Comparison of ENCODE assay signal across 40 cellular contexts in the genomic region with DNA sequence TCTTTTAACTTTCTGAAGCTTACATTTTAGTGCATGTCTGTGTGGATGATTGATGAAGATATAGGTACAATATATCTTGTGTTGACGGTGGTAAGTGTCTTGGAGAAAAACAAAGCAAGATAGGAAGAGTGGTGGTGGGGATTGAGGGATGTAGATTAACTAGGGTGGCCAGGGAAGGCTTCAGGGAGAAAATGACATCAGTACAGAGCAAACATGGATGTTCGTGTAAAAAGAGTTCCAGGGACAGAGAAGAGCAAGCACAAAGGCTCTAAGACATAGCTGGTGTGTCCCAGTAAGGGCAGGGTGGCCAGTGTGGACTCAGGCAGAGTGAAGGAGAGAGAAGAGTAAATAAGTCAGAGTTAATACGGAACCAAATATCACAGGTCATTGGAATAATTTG.
"Had no signal": no experiment of that assay in that cellular context is flagged by ENCODE, and none has a peak within 500 bp of the region (broad histone marks: within the 10 kb centered on the region; RNA-seq: fewer than 3 reads in every experiment).

No MANE protein-coding gene starts in this region.

- H3K9me3 ChIP-seq: adrenal gland, body of pancreas had no signal

- FAIRE-seq: astrocyte, bronchial epithelial cell, TTC549 had no signal

- H3K36me3 ChIP-seq: adrenal gland, brain microvascular endothelial cell, cardiac muscle cell had no signal

- ATAC-seq: activated CD8-positive, alpha-beta T cell treated with anti-CD3 and anti-CD28 coated beads for 36 hours; activated naive CD4-positive, alpha-beta T cell treated with anti-CD3 and anti-CD28 coated beads, Interleukin-2, amount 50 U/mL, for 72 hours; activated T-cell treated with anti-CD3 and anti-CD28 coated beads, Interleukin-2, amount 50 U/mL, for 4 hours; activated T-cell treated with anti-CD3 and anti-CD28 coated beads, Interleukin-2, amount 50 U/mL, for 72 hours; body of pancreas had no signal

- H3K27ac ChIP-seq: adrenal gland, body of pancreas, brain microvascular endothelial cell, cardiac muscle cell, VCaP had no signal

- H3K4me1 Mint-ChIP-seq: central memory CD8-positive, alpha-beta T cell had no signal

- DNase-seq: activated B cell treated with CpG ODN at 0.5 μM for 24 hours; activated CD4-positive, alpha-beta memory T cell treated with anti-CD3 and anti-CD28 coated beads for 36 hours; activated CD4-positive, alpha-beta T cell treated with anti-CD3 and anti-CD28 coated beads for 4 hours; activated CD4-positive, alpha-beta T cell treated with anti-CD3 and anti-CD28 coated beads, Interleukin-2, amount 10 ng/mL, durations not matched to agents 24 days and 14 days; activated CD4-positive, alpha-beta T cell treated with anti-CD3 and anti-CD28 coated beads, Interleukin-2, amount 50 U/mL, for 1 hour; activated CD4-positive, alpha-beta T cell treated with anti-CD3 and anti-CD28 coated beads, Interleukin-2, amount 50 U/mL, for 4 hours; activated CD4-positive, CD25-positive, alpha-beta regulatory T cell treated with anti-CD3 and anti-CD28 coated beads, Interleukin-2, amount 50 U/mL, for 72 hours; activated CD8-positive, alpha-beta memory T cell treated with anti-CD3 and anti-CD28 coated beads, Interleukin-2, amount 50 U/mL, for 4 hours; activated CD8-positive, alpha-beta T cell treated with anti-CD3 and anti-CD28 coated beads for 36 hours; activated effector memory CD4-positive, alpha-beta T cell treated with Interleukin-2 at 50 U/mL for 16 hours; activated gamma-delta T cell treated with Interleukin-2 at 50 U/mL for 16 hours; activated naive CD4-positive, alpha-beta T cell; activated naive CD4-positive, alpha-beta T cell treated with anti-CD3 and anti-CD28 coated beads for 36 hours; activated naive CD4-positive, alpha-beta T cell treated with anti-CD3 and anti-CD28 coated beads, Interleukin-2, amount 50 U/mL, for 16 hours; activated naive CD8-positive, alpha-beta T cell treated with anti-CD3 and anti-CD28 coated beads for 36 hours; activated T-cell treated with anti-CD3 and anti-CD28 coated beads for 4 hours; activated T-cell treated with anti-CD3 and anti-CD28 coated beads, Interleukin-2, amount 50 U/mL, for 1 hour; activated T-cell treated with anti-CD3 and anti-CD28 coated beads, Interleukin-2, amount 50 U/mL, for 4 hours; activated T-cell treated with anti-CD3 and anti-CD28 coated beads, Interleukin-2, amount 50 U/mL, for 72 hours; adrenal gland; amniotic stem cell; aorta; body of pancreas; brain microvascular endothelial cell; caudate nucleus; cerebellar nuclear complex; T-helper 1 cell; T-helper 2 cell; T-helper 9 cell had no signal

- H3K27ac Mint-ChIP-seq: activated B cell treated with CpG ODN at 0.5 μM for 24 hours; activated CD4-positive, alpha-beta memory T cell treated with anti-CD3 and anti-CD28 coated beads for 36 hours; activated CD4-positive, alpha-beta T cell treated with anti-CD3 and anti-CD28 coated beads, Interleukin-2, amount 10 ng/mL, durations not matched to agents 24 days and 14 days; activated CD8-positive, alpha-beta T cell treated with anti-CD3 and anti-CD28 coated beads for 36 hours; activated naive CD4-positive, alpha-beta T cell treated with anti-CD3 and anti-CD28 coated beads for 36 hours; activated naive CD4-positive, alpha-beta T cell treated with anti-CD3 and anti-CD28 coated beads, Interleukin-2, amount 50 U/mL, for 72 hours; activated naive CD8-positive, alpha-beta T cell treated with anti-CD3 and anti-CD28 coated beads for 36 hours; activated T-cell treated with anti-CD3 and anti-CD28 coated beads, Interleukin-2, amount 50 U/mL, for 72 hours; activated T-helper 1 cell treated with anti-CD3 and anti-CD28 coated beads, Interleukin-12 subunit alpha, Interleukin-12 subunit beta, Interleukin-2, Interleukin-4 antibody, amounts not matched to agents 30 ng/mL and 10 ng/mL and 1 ng/mL, durations not matched to agents 14 hours and 24 hours and 36 hours; activated T-helper 2 cell treated with anti-CD3 and anti-CD28 coated beads, Interferon-gamma antibody, Interleukin-2, Interleukin-4, amounts not matched to agents 10 μg/mL and 5 μg/mL and 100 μg/mL, durations not matched to agents 14 hours and 24 hours and 36 hours; T-helper 1 cell treated with Interleukin-12 subunit alpha and Interleukin-12 subunit beta and Interleukin-4 antibody, amounts not matched to agents 30 μg/mL and 1 μg/mL, for 36 hours; T-helper 2 cell treated with Interferon-gamma antibody and Interleukin-4, amounts not matched to agents 5 μg/mL and 100 μg/mL, for 36 hours had no signal

- H3K9me3 Mint-ChIP-seq: activated B cell treated with CpG ODN at 0.5 μM for 24 hours; activated CD4-positive, alpha-beta memory T cell treated with anti-CD3 and anti-CD28 coated beads for 36 hours; activated CD4-positive, alpha-beta T cell treated with anti-CD3 and anti-CD28 coated beads, Interleukin-2, amount 10 ng/mL, durations not matched to agents 24 days and 14 days; activated CD8-positive, alpha-beta T cell treated with anti-CD3 and anti-CD28 coated beads for 36 hours; activated naive CD4-positive, alpha-beta T cell treated with anti-CD3 and anti-CD28 coated beads for 36 hours; activated naive CD4-positive, alpha-beta T cell treated with anti-CD3 and anti-CD28 coated beads, Interleukin-2, amount 50 U/mL, for 72 hours; activated naive CD8-positive, alpha-beta T cell treated with anti-CD3 and anti-CD28 coated beads for 36 hours; activated T-cell treated with anti-CD3 and anti-CD28 coated beads, Interleukin-2, amount 50 U/mL, for 4 hours; activated T-cell treated with anti-CD3 and anti-CD28 coated beads, Interleukin-2, amount 50 U/mL, for 72 hours; activated T-helper 1 cell treated with anti-CD3 and anti-CD28 coated beads, Interleukin-12 subunit alpha, Interleukin-12 subunit beta, Interleukin-2, Interleukin-4 antibody, amounts not matched to agents 30 ng/mL and 10 ng/mL and 1 ng/mL, durations not matched to agents 14 hours and 24 hours and 36 hours; activated T-helper 2 cell treated with anti-CD3 and anti-CD28 coated beads, Interferon-gamma antibody, Interleukin-2, Interleukin-4, amounts not matched to agents 10 μg/mL and 5 μg/mL and 100 μg/mL, durations not matched to agents 14 hours and 24 hours and 36 hours; central memory CD8-positive, alpha-beta T cell; T-helper 1 cell treated with Interleukin-12 subunit alpha and Interleukin-12 subunit beta and Interleukin-4 antibody, amounts not matched to agents 30 μg/mL and 1 μg/mL, for 36 hours; T-helper 2 cell treated with Interferon-gamma antibody and Interleukin-4, amounts not matched to agents 5 μg/mL and 100 μg/mL, for 36 hours had no signal

- H3K4me3 Mint-ChIP-seq: activated B cell treated with CpG ODN at 0.5 μM for 24 hours; activated CD4-positive, alpha-beta memory T cell treated with anti-CD3 and anti-CD28 coated beads for 36 hours; activated CD4-positive, alpha-beta T cell treated with anti-CD3 and anti-CD28 coated beads, Interleukin-2, amount 10 ng/mL, durations not matched to agents 24 days and 14 days; activated CD8-positive, alpha-beta T cell treated with anti-CD3 and anti-CD28 coated beads for 36 hours; activated naive CD4-positive, alpha-beta T cell treated with anti-CD3 and anti-CD28 coated beads for 36 hours; activated naive CD8-positive, alpha-beta T cell treated with anti-CD3 and anti-CD28 coated beads for 36 hours; activated T-cell treated with anti-CD3 and anti-CD28 coated beads, Interleukin-2, amount 50 U/mL, for 4 hours; activated T-cell treated with anti-CD3 and anti-CD28 coated beads, Interleukin-2, amount 50 U/mL, for 72 hours; activated T-helper 1 cell treated with anti-CD3 and anti-CD28 coated beads, Interleukin-12 subunit alpha, Interleukin-12 subunit beta, Interleukin-2, Interleukin-4 antibody, amounts not matched to agents 30 ng/mL and 10 ng/mL and 1 ng/mL, durations not matched to agents 14 hours and 24 hours and 36 hours; central memory CD8-positive, alpha-beta T cell; T-helper 1 cell treated with Interleukin-12 subunit alpha and Interleukin-12 subunit beta and Interleukin-4 antibody, amounts not matched to agents 30 μg/mL and 1 μg/mL, for 36 hours; T-helper 2 cell treated with Interferon-gamma antibody and Interleukin-4, amounts not matched to agents 5 μg/mL and 100 μg/mL, for 36 hours had no signal

- H3K27me3 Mint-ChIP-seq: activated B cell treated with CpG ODN at 0.5 μM for 24 hours; activated CD4-positive, alpha-beta memory T cell treated with anti-CD3 and anti-CD28 coated beads for 36 hours; activated CD4-positive, alpha-beta T cell treated with anti-CD3 and anti-CD28 coated beads, Interleukin-2, amount 10 ng/mL, durations not matched to agents 24 days and 14 days; activated CD8-positive, alpha-beta T cell treated with anti-CD3 and anti-CD28 coated beads for 36 hours; activated naive CD8-positive, alpha-beta T cell treated with anti-CD3 and anti-CD28 coated beads for 36 hours; central memory CD8-positive, alpha-beta T cell had no signal

- H3K36me3 Mint-ChIP-seq: activated CD4-positive, alpha-beta memory T cell treated with anti-CD3 and anti-CD28 coated beads for 36 hours had no signal

- H3K27me3 ChIP-seq: adrenal gland, body of pancreas, brain microvascular endothelial cell, cardiac muscle cell had no signal

- H3K4me3 ChIP-seq: adrenal gland, body of pancreas, cardiac muscle cell had no signal
